In the genomic region with DNA sequence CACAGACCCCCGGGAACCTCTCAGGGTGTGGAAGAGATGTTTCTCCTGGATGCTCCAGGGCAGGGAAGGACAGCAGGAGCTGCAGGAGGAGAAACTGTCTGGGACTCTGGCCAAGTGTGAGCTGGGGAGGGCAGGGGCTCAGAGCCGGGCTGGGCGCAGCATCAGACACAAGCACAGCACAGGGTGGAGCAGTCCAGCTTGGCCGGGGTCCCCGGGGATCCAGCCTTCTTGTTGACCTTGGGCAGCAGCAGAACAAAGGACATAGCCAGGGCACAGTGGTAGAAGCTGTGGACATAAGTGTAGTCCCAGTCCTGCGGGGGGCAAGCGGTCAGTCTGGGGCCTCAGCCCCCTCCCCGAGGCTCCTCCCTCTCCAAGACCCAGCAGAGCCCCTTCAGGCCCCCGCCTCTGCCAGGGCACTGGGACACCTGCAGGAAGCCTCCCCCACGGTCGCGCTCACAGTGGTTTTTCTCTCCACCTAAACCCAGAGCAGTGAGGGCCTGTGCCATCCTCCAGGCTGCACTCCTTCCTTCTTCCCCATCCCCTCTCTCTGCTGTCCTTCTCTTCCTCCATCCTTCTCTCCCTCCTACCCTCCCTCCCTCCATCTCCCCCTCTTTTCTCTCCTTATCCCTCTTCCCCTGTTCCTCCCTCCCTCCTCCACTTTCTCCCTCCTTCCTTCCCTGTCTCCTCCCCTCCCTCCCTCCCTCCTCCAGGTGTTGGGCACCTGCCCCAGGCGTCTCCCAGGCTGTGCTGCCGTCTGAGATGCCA, we compare ENCODE assay signal across 17 cellular contexts. TPM values are rescaled to one million over a fixed set of nuclear protein-coding genes. Genes with fewer than 3 reads are reported as not detected.
DNase-seq lines count a peak whose midpoint lies in the region; ATAC-seq, FAIRE-seq and TF ChIP-seq lines count a peak whose summit lies in the region.
"Had no signal": no experiment of that assay in that cellular context is flagged by ENCODE, and none has a peak within 500 bp of the region (broad histone marks: within the 10 kb centered on the region; RNA-seq: fewer than 3 reads in every experiment).

No MANE protein-coding gene starts in this region.

- peaks cover 4 to 6% of the 10 kb centered on the region in 2 donors for H3K4me1 ChIP-seq in kidney (ENCODE audit: control insufficient read depth in 1 of 2, insufficient read depth in 1 of 2, low read depth in 1 of 2, low read length in 2 of 2)
- H3K4me1 ChIP-seq: uterus had no signal

- no peaks in the 10 kb centered on the region for H3K36me3 ChIP-seq in kidney (ENCODE audit: control insufficient read depth in 1 of 2, insufficient read depth in 2 of 2, low read length in 2 of 2)
- H3K36me3 ChIP-seq: pancreas, uterus had no signal

- H3K27ac ChIP-seq in kidney (ENCODE audit: low read depth in 2 of 2, low read length in 2 of 2): no peak overlapping the region
- H3K27ac ChIP-seq: pancreas, uterus had no signal

- TF ChIP-seq CTCF in kidney (IDR thresholded peaks at IDR 0.05; ENCODE audit: borderline replicate concordance, extremely low read depth, insufficient read depth): no peak

- FAIRE-seq in kidney (lab: Jason Lieb, UNC): no peak
- FAIRE-seq: endothelial cell of umbilical vein, pancreas had no signal

- H3K4me3 ChIP-seq in kidney (ENCODE audit: low read length in 2 of 2): no peak overlapping the region
- H3K4me3 ChIP-seq: pancreas, uterus had no signal

- no peaks in the 10 kb centered on the region for H3K9me3 ChIP-seq in kidney (ENCODE audit: control insufficient read depth in 1 of 2, low read length in 2 of 2)
- H3K9me3 ChIP-seq: pancreas, uterus had no signal

- intact Hi-C loops in kidney (cut with DNase I): no loop called here

- peak; percentile 80 for DNase-seq in Ammon's horn (ENCODE audit: low spot score)
- peak; percentile 95 for DNase-seq in NCI-H1092 treated with DMSO at 0.1 percent for 48 hours (lab: John Stamatoyannopoulos, UW)
- DNase-seq in amygdala (lab: John Stamatoyannopoulos, UW): peak in 40 of 56 donors; percentile 9 to 81 (median 54)
- peak; percentile 90 for DNase-seq in kidney
- DNase-seq in kidney tubule cell (ENCODE audit: low spot score): no peak
- no peak for DNase-seq in activated CD4-positive, alpha-beta T cell treated with anti-CD3 and anti-CD28 coated beads, Interleukin-2, amount 50 U/mL, for 48 hours
- DNase-seq in KG1 (lab: John Stamatoyannopoulos, UW): no peak
- DNase-seq: ACHN; activated CD4-positive, alpha-beta T cell treated with anti-CD3 and anti-CD28 coated beads for 48 hours; mesenchymal stem cell; uterus had no signal

- ATAC-seq in GM19023 (IDR thresholded peaks at IDR 0.05; ENCODE audit: unreplicated experiment): no peak
- ATAC-seq: HCT116 had no signal

- H3K9ac ChIP-seq in kidney (ENCODE audit: low read length in 2 of 2): no peak overlapping the region

RNA-seq across cellular contexts. Expression of gene MYMK, which starts 10.1 kb away (rescaled TPM):
- not detected for total RNA-seq in kidney
- polyA plus RNA-seq in kidney (ENCODE audit: insufficient read depth, low read depth, low replicate concordance): not detected
- total RNA-seq: endothelial cell of umbilical vein; HT-29; pancreas; T-helper 1 cell treated with Interleukin-12 subunit alpha and Interleukin-12 subunit beta and Interleukin-4 antibody, amounts not matched to agents 30 ng/mL and 1 ng/mL, for 36 hours; uterus had no signal
- polyA plus RNA-seq: endothelial cell of umbilical vein, pancreas had no signal

RNA-seq across cellular contexts. Expression of gene ADAMTSL2, which starts 19.8 kb away (rescaled TPM):
- 32.1 TPM for total RNA-seq in kidney
- polyA plus RNA-seq in kidney (ENCODE audit: insufficient read depth, low read depth, low replicate concordance): 20.0 TPM
- total RNA-seq: endothelial cell of umbilical vein; T-helper 1 cell treated with Interleukin-12 subunit alpha and Interleukin-12 subunit beta and Interleukin-4 antibody, amounts not matched to agents 30 ng/mL and 1 ng/mL, for 36 hours had no signal
- polyA plus RNA-seq: endothelial cell of umbilical vein had no signal

RNA-seq across cellular contexts. Expression of gene SLC2A6, which starts 35.8 kb away (rescaled TPM):
- 5.8 TPM for total RNA-seq in kidney
- 2.5 TPM for polyA plus RNA-seq in kidney (ENCODE audit: insufficient read depth, low read depth, low replicate concordance)

RNA-seq across cellular contexts. Expression of gene CACFD1, which starts 54.9 kb away (rescaled TPM):
- 37.3 TPM for total RNA-seq in kidney
- 37.8 TPM for polyA plus RNA-seq in kidney (ENCODE audit: insufficient read depth, low read depth, low replicate concordance)

Comparison
In these comparisons a context has a peak if more than half of its experiments do, and no peak if none do; other contexts are left out.
1. DNase-seq: peak in Ammon's horn (single experiment), NCI-H1092 treated with DMSO at 0.1 percent for 48 hours (single experiment), amygdala (40 of 56) and kidney (single experiment); none in kidney tubule cell (single experiment), activated CD4-positive, alpha-beta T cell treated with anti-CD3 and anti-CD28 coated beads, Interleukin-2, amount 50 U/mL, for 48 hours (0 of 2) and KG1 (single experiment).